Comparison of ENCODE assay signal across 8 cellular contexts in the genomic region with DNA sequence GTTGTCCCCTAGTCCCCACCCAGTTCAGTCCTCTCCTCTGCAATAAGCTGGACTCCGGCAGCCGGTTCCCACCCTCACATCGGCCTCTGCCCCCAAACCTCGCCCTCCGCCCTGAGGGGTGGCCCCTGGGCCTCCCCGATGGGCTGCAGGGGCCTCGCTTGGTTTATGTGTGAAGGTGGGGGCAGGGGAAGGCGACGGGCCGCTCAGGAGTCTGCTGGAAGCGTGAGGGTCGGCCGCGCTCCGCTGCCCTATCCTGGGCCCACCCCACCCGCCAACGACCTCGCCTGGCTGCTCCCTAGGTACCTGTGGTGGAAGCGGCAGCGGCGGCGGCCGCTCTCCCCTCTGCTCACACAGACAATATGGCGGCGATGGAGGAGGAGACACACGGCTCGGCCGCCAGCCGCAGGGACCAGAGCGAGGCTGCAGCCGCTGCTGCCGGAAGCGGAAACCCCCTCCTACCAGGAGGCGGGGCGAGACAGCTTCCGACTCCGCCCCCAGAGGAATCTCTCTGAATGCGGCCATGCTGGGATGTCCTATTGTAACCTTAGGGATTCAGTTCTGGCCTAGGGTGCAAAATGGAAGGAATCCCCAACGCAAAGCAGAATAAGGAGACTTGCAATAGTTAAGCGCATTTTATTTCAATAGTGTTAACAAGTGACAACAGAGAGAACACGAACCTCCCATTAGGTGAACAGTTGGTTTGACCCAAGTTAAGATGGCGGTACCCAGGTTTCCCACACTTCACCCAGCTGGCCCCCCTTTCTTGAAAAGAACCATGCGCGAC. TPM values are rescaled to one million over a fixed set of nuclear protein-coding genes. Genes with fewer than 3 reads are reported as not detected.
DNase-seq lines count a peak whose midpoint lies in the region; ATAC-seq and TF ChIP-seq lines count a peak whose summit lies in the region.

A gene (minus strand): TSS at position 422 of the 784 bp plus-strand sequence. CDS start 35,239 bp downstream, outside the sequence.

- H3K4me3 ChIP-seq in AG10803 (ENCODE audit: low read length): peak within 1 kb of the TSS; percentile 73

- ATAC-seq in GM19043 (IDR thresholded peaks at IDR 0.05; ENCODE audit: low read depth, unreplicated experiment) (peak; percentile 94), HG03378 (IDR thresholded peaks at IDR 0.05; ENCODE audit: unreplicated experiment) (peak; percentile 88)

- no peak for TF ChIP-seq CTCF in AG10803 (conservative IDR thresholded peaks at IDR 0.05; ENCODE audit: low read length)

- peak; percentile 94 for DNase-seq in AG10803 (ENCODE audit: low read depth)
- peak; percentile 94 for DNase-seq in NCI-H460 (ENCODE audit: extremely low read depth, low read depth)
- peak; percentile 96 for DNase-seq in activated CD4-positive, CD25-positive, alpha-beta regulatory T cell treated with anti-CD3 and anti-CD28 coated beads, Interleukin-2, amount 50 U/mL, for 72 hours
- peak; percentile 56 to 92 for DNase-seq in cerebellar nuclear complex (lab: John Stamatoyannopoulos, UW)
- peak; percentile 97 for DNase-seq in islet precursor cell
- peak; percentile 91 to 96 (median 91) for DNase-seq in stimulated activated CD4-positive, alpha-beta T cell treated with anti-CD3 and anti-CD28 coated beads, Interleukin-12 subunit alpha, Interleukin-12 subunit beta, amount 100 ng/mL, for 48 hours (ENCODE audit: low read depth in 2 of 3, low spot score in 1 of 3)

RNA-seq across cellular contexts. Expression of the gene that starts here (rescaled TPM):
- total RNA-seq in NCI-H460 (2014; rRNA removed; shearing (Covaris generic)): 108 and 124 TPM in 2 replicates
- 33.7 and 63.0 TPM in 2 replicates for polyA plus RNA-seq in NCI-H460 (2014; cell fraction: nucleus; rRNA removed)

Comparison
In these comparisons a context has a peak if more than half of its experiments do, and no peak if none do; other contexts are left out.
1. Peak in every context shown above with its lines: DNase-seq, ATAC-seq and H3K4me3 ChIP-seq.